14 cellular contexts compared by ENCODE assay signal in genomic region chr6:156862711-156863110, GRCh38.
A peak's percentile ranks its signal among the peaks of the same experiment; 100 is the strongest.
DNase-seq lines count a peak whose midpoint lies in the region; ATAC-seq lines count a peak whose summit lies in the region.
"Had no signal": no experiment of that assay in that cellular context is flagged by ENCODE, and none has a peak within 500 bp of the region (broad histone marks: within the 10 kb centered on the region; RNA-seq: fewer than 3 reads in every experiment).

No MANE protein-coding gene starts in this region.

- H3K36me3 Mint-ChIP-seq in CD4-positive, CD25-positive, alpha-beta regulatory T cell, result no peaks in the 10 kb centered on the region
- peaks cover 0 to 21% of the 10 kb centered on the region in 2 donors for H3K36me3 Mint-ChIP-seq in activated naive CD4-positive, alpha-beta T cell treated with anti-CD3 and anti-CD28 coated beads, Interleukin-2, amount 50 U/mL, for 72 hours

- in situ Hi-C loops in KBM-7 (cut with MboI; ENCODE audit: low pct_unique_long_range_greater_than_20kb, low sequenced_read_pairs), result no loop called here

- H3K27ac Mint-ChIP-seq in CD4-positive, CD25-positive, alpha-beta regulatory T cell, result peak overlapping the region in 2 of 3 donors; percentile 67 to 70
- peak overlapping the region; percentile 75 to 78 for H3K27ac Mint-ChIP-seq in activated naive CD4-positive, alpha-beta T cell treated with anti-CD3 and anti-CD28 coated beads, Interleukin-2, amount 50 U/mL, for 72 hours

- DNase-seq in CD4-positive, CD25-positive, alpha-beta regulatory T cell, result peak in 1 of 3 donors; percentile 57
- DNase-seq in KBM-7, result peak; percentile 39
- DNase-seq in activated naive CD4-positive, alpha-beta T cell treated with anti-CD3 and anti-CD28 coated beads, Interleukin-2, amount 50 U/mL, for 72 hours (ENCODE audit: low spot score in 2 of 2), result peak in 1 of 2 donors; percentile 33
- DNase-seq in stimulated activated CD4-positive, alpha-beta T cell treated with anti-CD3 and anti-CD28 coated beads, Interleukin-15, amount 100 ng/mL, for 48 hours (ENCODE audit: low read depth in 2 of 2), result peak; percentile 36 to 42
- DNase-seq in NCI-H774 (lab: John Stamatoyannopoulos, UW), result no peak
- no peak for DNase-seq in DMS153 treated with DMSO at 0.1 percent for 48 hours (lab: John Stamatoyannopoulos, UW; ENCODE audit: unreplicated experiment)
- DNase-seq: BE2C, body of pancreas, DMS53, heart left ventricle, NCI-H69, Peyer's patch had no signal

- H3K4me1 ChIP-seq in CD4-positive, CD25-positive, alpha-beta regulatory T cell (ENCODE audit: control insufficient read depth, insufficient read depth, low read length, poor library complexity, severe bottlenecking), result peaks cover 48% of the 10 kb centered on the region
- H3K4me1 ChIP-seq: BE2C had no signal

- H3K9me3 Mint-ChIP-seq in CD4-positive, CD25-positive, alpha-beta regulatory T cell, result no peaks in the 10 kb centered on the region
- H3K9me3 Mint-ChIP-seq in activated naive CD4-positive, alpha-beta T cell treated with anti-CD3 and anti-CD28 coated beads, Interleukin-2, amount 50 U/mL, for 72 hours, result peaks cover 5 to 18% of the 10 kb centered on the region in 2 donors

- no peaks in the 10 kb centered on the region for H3K36me3 ChIP-seq in CD4-positive, CD25-positive, alpha-beta regulatory T cell (ENCODE audit: control insufficient read depth, insufficient read depth, low read length)
- H3K36me3 ChIP-seq: BE2C, heart left ventricle, Peyer's patch had no signal

- no peak overlapping the region for H3K27ac ChIP-seq in CD4-positive, CD25-positive, alpha-beta regulatory T cell (ENCODE audit: insufficient read depth, low read length, poor library complexity, severe bottlenecking)
- H3K27ac ChIP-seq: body of pancreas, heart left ventricle, Peyer's patch had no signal

- H3K27me3 Mint-ChIP-seq in CD4-positive, CD25-positive, alpha-beta regulatory T cell, result no peaks in the 10 kb centered on the region

- H3K9me3 ChIP-seq in CD4-positive, CD25-positive, alpha-beta regulatory T cell (ENCODE audit: control insufficient read depth in 2 of 2, low read length in 2 of 2), result no peaks in the 10 kb centered on the region
- H3K9me3 ChIP-seq: BE2C, body of pancreas, Peyer's patch had no signal

- H3K4me3 ChIP-seq in CD4-positive, CD25-positive, alpha-beta regulatory T cell (ENCODE audit: low read depth, low read length), result no peak overlapping the region
- H3K4me3 ChIP-seq: body of pancreas, heart left ventricle, Peyer's patch had no signal

- H3K4me1 Mint-ChIP-seq in CD4-positive, CD25-positive, alpha-beta regulatory T cell, result peaks cover 51 to 93% (median 60%) of the 10 kb centered on the region in 4 donors

- peak overlapping the region in 2 of 4 donors; percentile 40 to 60 for H3K4me3 Mint-ChIP-seq in CD4-positive, CD25-positive, alpha-beta regulatory T cell

- peak; percentile 15 to 31 for ATAC-seq in CD4-positive, CD25-positive, alpha-beta regulatory T cell (ENCODE audit: low read depth in 2 of 2)
- peak; percentile 76 for ATAC-seq in activated naive CD4-positive, alpha-beta T cell treated with anti-CD3 and anti-CD28 coated beads, Interleukin-2, amount 50 U/mL, for 72 hours
- ATAC-seq in HG03521 (IDR thresholded peaks at IDR 0.05; ENCODE audit: unreplicated experiment), result no peak
- ATAC-seq: body of pancreas, heart left ventricle, HepG2 had no signal

- H3K27me3 ChIP-seq in CD4-positive, CD25-positive, alpha-beta regulatory T cell (ENCODE audit: control insufficient read depth, insufficient read depth, low read length), result no peaks in the 10 kb centered on the region
- H3K27me3 ChIP-seq: BE2C, body of pancreas, heart left ventricle, Peyer's patch had no signal

Comparison
In these comparisons a context has a peak if more than half of its experiments do, and no peak if none do; other contexts are left out.
1. DNase-seq: peak in KBM-7 (single experiment) and stimulated activated CD4-positive, alpha-beta T cell treated with anti-CD3 and anti-CD28 coated beads, Interleukin-15, amount 100 ng/mL, for 48 hours (2 of 2); none in NCI-H774 (single experiment) and DMS153 treated with DMSO at 0.1 percent for 48 hours (single experiment).